2 cellular contexts compared by ENCODE assay signal in the genomic region with DNA sequence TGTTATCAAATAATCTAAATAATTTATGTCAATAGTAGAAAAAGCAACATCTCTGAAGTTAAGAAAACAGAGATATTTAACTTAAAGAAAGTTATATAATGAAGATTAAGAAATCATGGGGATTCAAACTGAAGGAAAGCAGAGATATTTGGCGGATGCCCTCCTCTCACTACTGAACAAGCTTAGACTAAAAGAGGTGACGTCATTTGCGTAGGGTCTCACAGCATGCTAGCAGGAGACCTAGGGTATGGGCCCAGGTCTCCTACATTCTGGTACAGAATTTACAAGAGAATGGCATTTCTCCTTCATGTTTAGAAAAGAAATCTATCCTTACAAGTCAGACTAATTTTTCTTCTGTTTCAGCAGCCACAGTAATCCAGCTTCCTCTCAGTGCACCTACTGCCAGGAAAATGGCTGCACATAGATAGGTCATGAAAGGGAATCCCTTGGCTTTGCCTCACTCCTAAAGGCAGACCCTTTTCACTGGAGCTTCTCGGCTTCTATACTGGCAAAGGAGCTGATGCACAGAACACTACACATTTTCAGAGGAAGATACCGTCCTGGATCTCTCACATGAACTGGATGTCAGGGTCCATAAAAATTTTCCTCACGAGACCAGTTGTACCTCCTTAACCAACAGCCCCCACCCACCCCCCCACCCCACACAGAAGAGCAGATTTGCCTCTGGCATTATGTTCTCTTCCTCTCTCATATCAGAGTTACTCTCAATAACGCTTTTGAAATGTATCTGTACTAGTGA.
A peak's percentile ranks its signal among the peaks of the same experiment; 100 is the strongest.
TF ChIP-seq lines count a peak whose summit lies in the region.

No MANE protein-coding gene starts in this region.

TF ChIP-seq in SK-N-SH, 30 proteins besides CTCF, POLR2A, EP300 and RAD21 (continued from another document):
- no peak for TF ChIP-seq NFIC (IDR thresholded peaks at IDR 0.05; ENCODE audit: borderline replicate concordance)
- TF ChIP-seq CHD2 (IDR thresholded peaks at IDR 0.05; ENCODE audit: low read length, partially characterized antibody): no peak
- TF ChIP-seq GABPA (IDR thresholded peaks at IDR 0.05; ENCODE audit: low read depth): no peak
- TF ChIP-seq TAF1 (IDR thresholded peaks at IDR 0.05; ENCODE audit: borderline replicate concordance, low read depth, low read length): no peak
- TF ChIP-seq, protein P1, sequence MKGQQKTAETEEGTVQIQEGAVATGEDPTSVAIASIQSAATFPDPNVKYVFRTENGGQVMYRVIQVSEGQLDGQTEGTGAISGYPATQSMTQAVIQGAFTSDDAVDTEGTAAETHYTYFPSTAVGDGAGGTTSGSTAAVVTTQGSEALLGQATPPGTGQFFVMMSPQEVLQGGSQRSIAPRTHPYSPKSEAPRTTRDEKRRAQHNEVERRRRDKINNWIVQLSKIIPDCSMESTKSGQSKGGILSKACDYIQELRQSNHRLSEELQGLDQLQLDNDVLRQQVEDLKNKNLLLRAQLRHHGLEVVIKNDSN (IDR thresholded peaks at IDR 0.05; ENCODE audit: borderline replicate concordance, low read depth): no peak
- TF ChIP-seq SIN3A (IDR thresholded peaks at IDR 0.05; ENCODE audit: borderline replicate concordance, low read depth, low read length): no peak
- no peak for TF ChIP-seq MEF2A (IDR thresholded peaks at IDR 0.05; ENCODE audit: borderline replicate concordance, low read depth)
- TF ChIP-seq, protein P2, sequence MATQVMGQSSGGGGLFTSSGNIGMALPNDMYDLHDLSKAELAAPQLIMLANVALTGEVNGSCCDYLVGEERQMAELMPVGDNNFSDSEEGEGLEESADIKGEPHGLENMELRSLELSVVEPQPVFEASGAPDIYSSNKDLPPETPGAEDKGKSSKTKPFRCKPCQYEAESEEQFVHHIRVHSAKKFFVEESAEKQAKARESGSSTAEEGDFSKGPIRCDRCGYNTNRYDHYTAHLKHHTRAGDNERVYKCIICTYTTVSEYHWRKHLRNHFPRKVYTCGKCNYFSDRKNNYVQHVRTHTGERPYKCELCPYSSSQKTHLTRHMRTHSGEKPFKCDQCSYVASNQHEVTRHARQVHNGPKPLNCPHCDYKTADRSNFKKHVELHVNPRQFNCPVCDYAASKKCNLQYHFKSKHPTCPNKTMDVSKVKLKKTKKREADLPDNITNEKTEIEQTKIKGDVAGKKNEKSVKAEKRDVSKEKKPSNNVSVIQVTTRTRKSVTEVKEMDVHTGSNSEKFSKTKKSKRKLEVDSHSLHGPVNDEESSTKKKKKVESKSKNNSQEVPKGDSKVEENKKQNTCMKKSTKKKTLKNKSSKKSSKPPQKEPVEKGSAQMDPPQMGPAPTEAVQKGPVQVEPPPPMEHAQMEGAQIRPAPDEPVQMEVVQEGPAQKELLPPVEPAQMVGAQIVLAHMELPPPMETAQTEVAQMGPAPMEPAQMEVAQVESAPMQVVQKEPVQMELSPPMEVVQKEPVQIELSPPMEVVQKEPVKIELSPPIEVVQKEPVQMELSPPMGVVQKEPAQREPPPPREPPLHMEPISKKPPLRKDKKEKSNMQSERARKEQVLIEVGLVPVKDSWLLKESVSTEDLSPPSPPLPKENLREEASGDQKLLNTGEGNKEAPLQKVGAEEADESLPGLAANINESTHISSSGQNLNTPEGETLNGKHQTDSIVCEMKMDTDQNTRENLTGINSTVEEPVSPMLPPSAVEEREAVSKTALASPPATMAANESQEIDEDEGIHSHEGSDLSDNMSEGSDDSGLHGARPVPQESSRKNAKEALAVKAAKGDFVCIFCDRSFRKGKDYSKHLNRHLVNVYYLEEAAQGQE (IDR thresholded peaks at IDR 0.05; ENCODE audit: low read depth, low read length): no peak
- TF ChIP-seq, protein P3, sequence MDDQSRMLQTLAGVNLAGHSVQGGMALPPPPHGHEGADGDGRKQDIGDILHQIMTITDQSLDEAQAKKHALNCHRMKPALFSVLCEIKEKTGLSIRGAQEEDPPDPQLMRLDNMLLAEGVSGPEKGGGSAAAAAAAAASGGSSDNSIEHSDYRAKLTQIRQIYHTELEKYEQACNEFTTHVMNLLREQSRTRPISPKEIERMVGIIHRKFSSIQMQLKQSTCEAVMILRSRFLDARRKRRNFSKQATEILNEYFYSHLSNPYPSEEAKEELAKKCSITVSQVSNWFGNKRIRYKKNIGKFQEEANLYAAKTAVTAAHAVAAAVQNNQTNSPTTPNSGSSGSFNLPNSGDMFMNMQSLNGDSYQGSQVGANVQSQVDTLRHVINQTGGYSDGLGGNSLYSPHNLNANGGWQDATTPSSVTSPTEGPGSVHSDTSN (IDR thresholded peaks at IDR 0.05): no peak
- TF ChIP-seq, protein P4, sequence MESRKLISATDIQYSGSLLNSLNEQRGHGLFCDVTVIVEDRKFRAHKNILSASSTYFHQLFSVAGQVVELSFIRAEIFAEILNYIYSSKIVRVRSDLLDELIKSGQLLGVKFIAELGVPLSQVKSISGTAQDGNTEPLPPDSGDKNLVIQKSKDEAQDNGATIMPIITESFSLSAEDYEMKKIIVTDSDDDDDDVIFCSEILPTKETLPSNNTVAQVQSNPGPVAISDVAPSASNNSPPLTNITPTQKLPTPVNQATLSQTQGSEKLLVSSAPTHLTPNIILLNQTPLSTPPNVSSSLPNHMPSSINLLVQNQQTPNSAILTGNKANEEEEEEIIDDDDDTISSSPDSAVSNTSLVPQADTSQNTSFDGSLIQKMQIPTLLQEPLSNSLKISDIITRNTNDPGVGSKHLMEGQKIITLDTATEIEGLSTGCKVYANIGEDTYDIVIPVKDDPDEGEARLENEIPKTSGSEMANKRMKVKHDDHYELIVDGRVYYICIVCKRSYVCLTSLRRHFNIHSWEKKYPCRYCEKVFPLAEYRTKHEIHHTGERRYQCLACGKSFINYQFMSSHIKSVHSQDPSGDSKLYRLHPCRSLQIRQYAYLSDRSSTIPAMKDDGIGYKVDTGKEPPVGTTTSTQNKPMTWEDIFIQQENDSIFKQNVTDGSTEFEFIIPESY (IDR thresholded peaks at IDR 0.05; ENCODE audit: borderline replicate concordance, low read depth): no peak

TF ChIP-seq in HepG2, 621 proteins besides CTCF, POLR2A, EP300 and RAD21 (continued from another document and continues in another):
- TF ChIP-seq, protein P5, sequence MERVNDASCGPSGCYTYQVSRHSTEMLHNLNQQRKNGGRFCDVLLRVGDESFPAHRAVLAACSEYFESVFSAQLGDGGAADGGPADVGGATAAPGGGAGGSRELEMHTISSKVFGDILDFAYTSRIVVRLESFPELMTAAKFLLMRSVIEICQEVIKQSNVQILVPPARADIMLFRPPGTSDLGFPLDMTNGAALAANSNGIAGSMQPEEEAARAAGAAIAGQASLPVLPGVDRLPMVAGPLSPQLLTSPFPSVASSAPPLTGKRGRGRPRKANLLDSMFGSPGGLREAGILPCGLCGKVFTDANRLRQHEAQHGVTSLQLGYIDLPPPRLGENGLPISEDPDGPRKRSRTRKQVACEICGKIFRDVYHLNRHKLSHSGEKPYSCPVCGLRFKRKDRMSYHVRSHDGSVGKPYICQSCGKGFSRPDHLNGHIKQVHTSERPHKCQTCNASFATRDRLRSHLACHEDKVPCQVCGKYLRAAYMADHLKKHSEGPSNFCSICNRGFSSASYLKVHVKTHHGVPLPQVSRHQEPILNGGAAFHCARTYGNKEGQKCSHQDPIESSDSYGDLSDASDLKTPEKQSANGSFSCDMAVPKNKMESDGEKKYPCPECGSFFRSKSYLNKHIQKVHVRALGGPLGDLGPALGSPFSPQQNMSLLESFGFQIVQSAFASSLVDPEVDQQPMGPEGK (CRISPR knock-in tag; IDR thresholded peaks at IDR 0.05): peak; percentile 54; the same call in 1 of the 2 replicates
- TF ChIP-seq KAT2B (IDR thresholded peaks at IDR 0.05; ENCODE audit: borderline replicate concordance, low read depth, low read length): no peak
- TF ChIP-seq, protein P6, sequence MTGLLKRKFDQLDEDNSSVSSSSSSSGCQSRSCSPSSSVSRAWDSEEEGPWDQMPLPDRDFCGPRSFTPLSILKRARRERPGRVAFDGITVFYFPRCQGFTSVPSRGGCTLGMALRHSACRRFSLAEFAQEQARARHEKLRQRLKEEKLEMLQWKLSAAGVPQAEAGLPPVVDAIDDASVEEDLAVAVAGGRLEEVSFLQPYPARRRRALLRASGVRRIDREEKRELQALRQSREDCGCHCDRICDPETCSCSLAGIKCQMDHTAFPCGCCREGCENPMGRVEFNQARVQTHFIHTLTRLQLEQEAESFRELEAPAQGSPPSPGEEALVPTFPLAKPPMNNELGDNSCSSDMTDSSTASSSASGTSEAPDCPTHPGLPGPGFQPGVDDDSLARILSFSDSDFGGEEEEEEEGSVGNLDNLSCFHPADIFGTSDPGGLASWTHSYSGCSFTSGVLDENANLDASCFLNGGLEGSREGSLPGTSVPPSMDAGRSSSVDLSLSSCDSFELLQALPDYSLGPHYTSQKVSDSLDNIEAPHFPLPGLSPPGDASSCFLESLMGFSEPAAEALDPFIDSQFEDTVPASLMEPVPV (CRISPR knock-in tag; IDR thresholded peaks at IDR 0.05): no peak
- no peak for TF ChIP-seq NPAS2 (CRISPR knock-in tag; IDR thresholded peaks at IDR 0.05; ENCODE audit: borderline replicate concordance)
- no peak for TF ChIP-seq ZFP82 (CRISPR knock-in tag; IDR thresholded peaks at IDR 0.05; ENCODE audit: borderline replicate concordance)
- TF ChIP-seq ZNF780A (CRISPR knock-in tag; IDR thresholded peaks at IDR 0.05): no peak
- TF ChIP-seq SSRP1 (CRISPR knock-in tag; IDR thresholded peaks at IDR 0.05): 0 out of 2 replicates have a peak, but pooled peaks have one; percentile 38
- 0 out of 2 replicates have a peak, but pooled peaks have one; percentile 38 for TF ChIP-seq ZNF878 (CRISPR knock-in tag; IDR thresholded peaks at IDR 0.05)
- no peak for TF ChIP-seq IKZF4 (CRISPR knock-in tag; IDR thresholded peaks at IDR 0.05; ENCODE audit: borderline replicate concordance, low read depth, not compliant biosample characterization)
- TF ChIP-seq HOXA3 (CRISPR knock-in tag; IDR thresholded peaks at IDR 0.05): 0 out of 2 replicates have a peak, but pooled peaks have one; percentile 0
- TF ChIP-seq, protein P4 (CRISPR knock-in tag; IDR thresholded peaks at IDR 0.05): peak; percentile 44; the same call in 1 of the 2 replicates
- TF ChIP-seq CREB1 (IDR thresholded peaks at IDR 0.05): peak; percentile 78
- TF ChIP-seq CREB1 (CRISPR knock-in tag; IDR thresholded peaks at IDR 0.05): 0 out of 2 replicates have a peak, but pooled peaks have one; percentile 47
- 0 out of 2 replicates have a peak, but pooled peaks have one; percentile 30 for TF ChIP-seq ZNF652 (CRISPR knock-in tag; IDR thresholded peaks at IDR 0.05; ENCODE audit: borderline replicate concordance, low read depth)
- TF ChIP-seq YY1 (IDR thresholded peaks at IDR 0.05; ENCODE audit: insufficient read depth, insufficient replicate concordance, low read depth, low read length): peak; percentile 22
- 0 out of 2 replicates have a peak, but pooled peaks have one; percentile 19 for TF ChIP-seq BHLHE40 (IDR thresholded peaks at IDR 0.05; ENCODE audit: low read length)
- TF ChIP-seq TRIM24 (CRISPR knock-in tag; IDR thresholded peaks at IDR 0.05): no peak
- 0 out of 2 replicates have a peak, but pooled peaks have one; percentile 5 for TF ChIP-seq GATAD1 (CRISPR knock-in tag; IDR thresholded peaks at IDR 0.05)
- TF ChIP-seq, protein P7, sequence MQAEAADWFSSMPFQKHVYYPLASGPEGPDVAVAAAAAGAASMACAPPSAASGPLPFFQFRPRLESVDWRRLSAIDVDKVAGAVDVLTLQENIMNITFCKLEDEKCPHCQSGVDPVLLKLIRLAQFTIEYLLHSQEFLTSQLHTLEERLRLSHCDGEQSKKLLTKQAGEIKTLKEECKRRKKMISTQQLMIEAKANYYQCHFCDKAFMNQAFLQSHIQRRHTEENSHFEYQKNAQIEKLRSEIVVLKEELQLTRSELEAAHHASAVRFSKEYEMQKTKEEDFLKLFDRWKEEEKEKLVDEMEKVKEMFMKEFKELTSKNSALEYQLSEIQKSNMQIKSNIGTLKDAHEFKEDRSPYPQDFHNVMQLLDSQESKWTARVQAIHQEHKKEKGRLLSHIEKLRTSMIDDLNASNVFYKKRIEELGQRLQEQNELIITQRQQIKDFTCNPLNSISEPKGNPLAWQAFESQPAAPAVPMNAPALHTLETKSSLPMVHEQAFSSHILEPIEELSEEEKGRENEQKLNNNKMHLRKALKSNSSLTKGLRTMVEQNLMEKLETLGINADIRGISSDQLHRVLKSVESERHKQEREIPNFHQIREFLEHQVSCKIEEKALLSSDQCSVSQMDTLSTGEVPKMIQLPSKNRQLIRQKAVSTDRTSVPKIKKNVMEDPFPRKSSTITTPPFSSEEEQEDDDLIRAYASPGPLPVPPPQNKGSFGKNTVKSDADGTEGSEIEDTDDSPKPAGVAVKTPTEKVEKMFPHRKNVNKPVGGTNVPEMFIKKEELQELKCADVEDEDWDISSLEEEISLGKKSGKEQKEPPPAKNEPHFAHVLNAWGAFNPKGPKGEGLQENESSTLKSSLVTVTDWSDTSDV (CRISPR knock-in tag; IDR thresholded peaks at IDR 0.05): no peak
- TF ChIP-seq ZNF552 (CRISPR knock-in tag; IDR thresholded peaks at IDR 0.05; ENCODE audit: borderline replicate concordance): no peak
- TF ChIP-seq, protein P8, sequence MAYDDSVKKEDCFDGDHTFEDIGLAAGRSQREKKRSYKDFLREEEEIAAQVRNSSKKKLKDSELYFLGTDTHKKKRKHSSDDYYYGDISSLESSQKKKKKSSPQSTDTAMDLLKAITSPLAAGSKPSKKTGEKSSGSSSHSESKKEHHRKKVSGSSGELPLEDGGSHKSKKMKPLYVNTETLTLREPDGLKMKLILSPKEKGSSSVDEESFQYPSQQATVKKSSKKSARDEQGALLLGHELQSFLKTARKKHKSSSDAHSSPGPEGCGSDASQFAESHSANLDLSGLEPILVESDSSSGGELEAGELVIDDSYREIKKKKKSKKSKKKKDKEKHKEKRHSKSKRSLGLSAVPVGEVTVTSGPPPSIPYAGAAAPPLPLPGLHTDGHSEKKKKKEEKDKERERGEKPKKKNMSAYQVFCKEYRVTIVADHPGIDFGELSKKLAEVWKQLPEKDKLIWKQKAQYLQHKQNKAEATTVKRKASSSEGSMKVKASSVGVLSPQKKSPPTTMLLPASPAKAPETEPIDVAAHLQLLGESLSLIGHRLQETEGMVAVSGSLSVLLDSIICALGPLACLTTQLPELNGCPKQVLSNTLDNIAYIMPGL (CRISPR knock-in tag; IDR thresholded peaks at IDR 0.05; ENCODE audit: borderline replicate concordance in 1 of 2, low read depth in 1 of 2): 0 out of 4 replicates have a peak, but pooled peaks of 1 of the 2 experiments have one; percentile 5
- peak; percentile 82 for TF ChIP-seq ATF7 (IDR thresholded peaks at IDR 0.05)
- no peak for TF ChIP-seq ATF7 (CRISPR knock-in tag; IDR thresholded peaks at IDR 0.05)
- TF ChIP-seq KMT2A (CRISPR knock-in tag; IDR thresholded peaks at IDR 0.05): no peak
- TF ChIP-seq CCDC6 (CRISPR knock-in tag; IDR thresholded peaks at IDR 0.05): peak; percentile 73
- TF ChIP-seq ARID2 (CRISPR knock-in tag; IDR thresholded peaks at IDR 0.05; ENCODE audit: borderline replicate concordance): peak; percentile 54; the same call in 1 of the 2 replicates
- 0 out of 2 replicates have a peak, but pooled peaks have one; percentile 1 for TF ChIP-seq NAIF1 (CRISPR knock-in tag; IDR thresholded peaks at IDR 0.05; ENCODE audit: borderline replicate concordance)
- 0 out of 2 replicates have a peak, but pooled peaks have one; percentile 9 for TF ChIP-seq KDM3A (CRISPR knock-in tag; IDR thresholded peaks at IDR 0.05; ENCODE audit: low read depth)
